12 cellular contexts compared by ENCODE assay signal in the genomic region with DNA sequence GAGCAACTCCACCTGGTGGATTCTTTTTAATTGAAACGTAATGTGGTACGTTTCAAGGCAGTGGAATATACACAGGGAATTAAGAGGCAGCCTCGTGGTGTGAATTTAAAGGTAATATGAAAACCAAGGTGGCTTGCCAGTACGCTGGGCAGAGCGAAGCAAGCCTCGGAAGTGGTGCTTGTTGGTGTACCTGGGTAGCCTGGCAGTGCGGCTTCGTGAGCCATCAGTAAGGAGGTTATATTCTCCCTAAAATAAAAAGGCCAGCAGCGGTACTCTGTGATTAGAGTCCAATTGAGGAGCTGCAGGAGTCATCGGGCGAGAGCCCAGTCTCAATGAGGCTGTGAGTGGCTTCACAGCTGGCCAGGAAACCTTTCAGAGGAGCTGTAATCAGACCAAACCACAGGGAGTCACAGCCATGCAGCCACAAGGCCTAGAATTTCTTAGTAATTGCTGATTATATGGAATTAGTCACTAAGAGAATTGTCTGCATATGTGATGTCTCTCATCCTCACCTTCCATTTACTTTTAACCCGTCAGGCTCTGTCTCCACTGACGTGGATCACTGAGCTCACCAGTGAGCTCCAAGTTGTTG. TPM values are rescaled to one million over a fixed set of nuclear protein-coding genes. Genes with fewer than 3 reads are reported as not detected.
DNase-seq lines count a peak whose midpoint lies in the region; ATAC-seq and TF ChIP-seq lines count a peak whose summit lies in the region.
"Had no signal": no experiment of that assay in that cellular context is flagged by ENCODE, and none has a peak within 500 bp of the region (broad histone marks: within the 10 kb centered on the region; RNA-seq: fewer than 3 reads in every experiment).

No MANE protein-coding gene starts in this region.

- no TSS peak for BruUV-seq in PC-3 (replicated peaks; lab: Mats Ljungman, UMichigan)

- H3K27ac ChIP-seq in PC-3 (ENCODE audit: low read length) (no peak overlapping the region), fibroblast of lung (ENCODE audit: insufficient read depth, low read length) (no peak overlapping the region)
- H3K27ac ChIP-seq: KMS-11 had no signal

- no peaks in the 10 kb centered on the region for H3K9me3 Mint-ChIP-seq in activated CD4-positive, alpha-beta T cell treated with anti-CD3 and anti-CD28 coated beads for 36 hours (ENCODE audit: low read depth)
- H3K9me3 Mint-ChIP-seq in activated CD4-positive, alpha-beta T cell treated with anti-CD3 and anti-CD28 coated beads, Interleukin-2, amount 10 ng/mL, durations not matched to agents 7 days and 5 days: no peaks in the 10 kb centered on the region

- POLR2A ChIA-PET in activated CD4-positive, alpha-beta T cell treated with anti-CD3 and anti-CD28 coated beads for 36 hours (lab: Charles Lee): no interaction called here
- POLR2A ChIA-PET in activated CD4-positive, alpha-beta T cell treated with anti-CD3 and anti-CD28 coated beads, Interleukin-2, amount 10 ng/mL, durations not matched to agents 7 days and 5 days (lab: Charles Lee): no interaction called here
- POLR2A ChIA-PET in PC-3 (lab: Charles Lee; ENCODE audit: unreplicated experiment): no interaction called here

- H3K4me3 Mint-ChIP-seq in activated CD4-positive, alpha-beta T cell treated with anti-CD3 and anti-CD28 coated beads for 36 hours: no peak overlapping the region
- no peak overlapping the region for H3K4me3 Mint-ChIP-seq in activated CD4-positive, alpha-beta T cell treated with anti-CD3 and anti-CD28 coated beads, Interleukin-2, amount 10 ng/mL, durations not matched to agents 7 days and 5 days

- H3K79me2 ChIP-seq in PC-3 (ENCODE audit: low read length): no peaks in the 10 kb centered on the region
- H3K79me2 ChIP-seq in fibroblast of lung (ENCODE audit: control insufficient read depth, insufficient read depth, low read length): no peaks in the 10 kb centered on the region

- no peaks in the 10 kb centered on the region for H3K27me3 Mint-ChIP-seq in activated CD4-positive, alpha-beta T cell treated with anti-CD3 and anti-CD28 coated beads for 36 hours
- no peaks in the 10 kb centered on the region for H3K27me3 Mint-ChIP-seq in activated CD4-positive, alpha-beta T cell treated with anti-CD3 and anti-CD28 coated beads, Interleukin-2, amount 10 ng/mL, durations not matched to agents 7 days and 5 days

- H3K27me3 ChIP-seq in PC-3 (ENCODE audit: low read length) (no peaks in the 10 kb centered on the region), fibroblast of lung (ENCODE audit: control insufficient read depth, insufficient read depth, low read length) (no peaks in the 10 kb centered on the region)

- H3K4me1 Mint-ChIP-seq in activated CD4-positive, alpha-beta T cell treated with anti-CD3 and anti-CD28 coated beads for 36 hours: peaks cover 2% of the 10 kb centered on the region
- H3K4me1 Mint-ChIP-seq in activated CD4-positive, alpha-beta T cell treated with anti-CD3 and anti-CD28 coated beads, Interleukin-2, amount 10 ng/mL, durations not matched to agents 7 days and 5 days: no peaks in the 10 kb centered on the region

- H3K4me1 ChIP-seq in PC-3 (ENCODE audit: insufficient read depth, low read length) (peaks cover 16% of the 10 kb centered on the region), fibroblast of lung (ENCODE audit: control insufficient read depth, extremely low read depth, insufficient read depth, low read length) (peaks cover 5% of the 10 kb centered on the region)

- no peak overlapping the region for H3K4me3 ChIP-seq in PC-3 (ENCODE audit: low read length)
- no peak overlapping the region for H3K4me3 ChIP-seq in fibroblast of lung (replicated peaks in 1 of 4; ENCODE audit: control extremely low read depth in 1 of 4, insufficient read depth in 1 of 4, low read depth in 3 of 4, low read length in 4 of 4)

- no peak overlapping the region for H3K4me2 ChIP-seq in PC-3 (ENCODE audit: low read length)
- no peak overlapping the region for H3K4me2 ChIP-seq in fibroblast of lung (ENCODE audit: extremely low read depth, insufficient read depth, low read length)
- H3K4me2 ChIP-seq: KMS-11 had no signal

- H3K9me3 ChIP-seq in PC-3 (ENCODE audit: low read length) (no peaks in the 10 kb centered on the region), fibroblast of lung (ENCODE audit: control insufficient read depth, insufficient read depth, low read depth, low read length) (no peaks in the 10 kb centered on the region)

- no peak for TF ChIP-seq CTCF in PC-3 (conservative IDR thresholded peaks at IDR 0.05; ENCODE audit: low read depth, low read length)
- TF ChIP-seq CTCF in fibroblast of lung (conservative IDR thresholded peaks at IDR 0.05 in 1 of 2, IDR thresholded peaks at IDR 0.05 in 1 of 2; ENCODE audit: low read depth in 1 of 2, low read length in 2 of 2): no peak

- H3K9ac ChIP-seq in PC-3 (ENCODE audit: low read length): no peak overlapping the region
- H3K9ac ChIP-seq in fibroblast of lung (ENCODE audit: insufficient read depth, low read length): no peak overlapping the region
- H3K9ac ChIP-seq: KMS-11 had no signal

- ATAC-seq in activated CD4-positive, alpha-beta T cell treated with anti-CD3 and anti-CD28 coated beads for 36 hours: peak; percentile 55
- ATAC-seq in PC-3 (no peak), HG02571 (IDR thresholded peaks at IDR 0.05; ENCODE audit: unreplicated experiment) (no peak)
- ATAC-seq: left colon had no signal

- DNase-seq in activated CD4-positive, alpha-beta T cell treated with anti-CD3 and anti-CD28 coated beads for 36 hours: no peak
- DNase-seq in activated CD4-positive, alpha-beta T cell treated with anti-CD3 and anti-CD28 coated beads, Interleukin-2, amount 10 ng/mL, durations not matched to agents 7 days and 5 days: no peak
- DNase-seq in PC-3 (peak; percentile 24), fibroblast of lung (ENCODE audit: low read depth in 2 of 2) (peak; percentile 49 to 99), non-pigmented ciliary epithelial cell (ENCODE audit: low read depth) (peak; percentile 76), MV-4-11 (lab: John Stamatoyannopoulos, UW) (no peak)
- no peak for DNase-seq in activated CD4-positive, alpha-beta T cell treated with anti-CD3 and anti-CD28 coated beads for 1 hour
- DNase-seq: left colon; NCI-H526 treated with DMSO at 0.1 percent for 48 hours; stimulated activated CD8-positive, alpha-beta memory T cell treated with anti-CD3 and anti-CD28 coated beads, Interleukin-4, amount 100 ng/mL, for 48 hours had no signal

- no peak overlapping the region for H3K27ac Mint-ChIP-seq in activated CD4-positive, alpha-beta T cell treated with anti-CD3 and anti-CD28 coated beads for 36 hours
- H3K27ac Mint-ChIP-seq in activated CD4-positive, alpha-beta T cell treated with anti-CD3 and anti-CD28 coated beads, Interleukin-2, amount 10 ng/mL, durations not matched to agents 7 days and 5 days: no peak overlapping the region

- CTCF ChIA-PET in activated CD4-positive, alpha-beta T cell treated with anti-CD3 and anti-CD28 coated beads for 36 hours (lab: Charles Lee): interaction anchor here (1.0 kb wide), 1 partner anchor 38 kb away, joined by 3 read pairs; no protein-coding TSS in a partner anchor
- CTCF ChIA-PET in activated CD4-positive, alpha-beta T cell treated with anti-CD3 and anti-CD28 coated beads, Interleukin-2, amount 10 ng/mL, durations not matched to agents 7 days and 5 days (lab: Charles Lee): no interaction called here
- CTCF ChIA-PET in PC-3 (lab: Charles Lee): no interaction called here

- H3K36me3 ChIP-seq in PC-3 (ENCODE audit: low read depth, low read length) (no peaks in the 10 kb centered on the region), fibroblast of lung (ENCODE audit: control insufficient read depth, insufficient read depth, low read length) (no peaks in the 10 kb centered on the region)

- no peaks in the 10 kb centered on the region for H3K9me2 ChIP-seq in PC-3 (replicated peaks; ENCODE audit: low read length)

- intact Hi-C loops in activated CD4-positive, alpha-beta T cell treated with anti-CD3 and anti-CD28 coated beads for 36 hours (cut with DNase I, micrococcal nuclease): no loop called here
- intact Hi-C loops in PC-3 (cut with micrococcal nuclease): no loop called here

- H4K20me1 ChIP-seq in PC-3 (ENCODE audit: low read length) (no peaks in the 10 kb centered on the region), fibroblast of lung (ENCODE audit: control insufficient read depth, extremely low read depth, insufficient read depth, low read length) (no peaks in the 10 kb centered on the region)

- peaks cover 3% of the 10 kb centered on the region for H3K36me3 Mint-ChIP-seq in activated CD4-positive, alpha-beta T cell treated with anti-CD3 and anti-CD28 coated beads for 36 hours (ENCODE audit: low read depth)
- peaks cover 5% of the 10 kb centered on the region for H3K36me3 Mint-ChIP-seq in activated CD4-positive, alpha-beta T cell treated with anti-CD3 and anti-CD28 coated beads, Interleukin-2, amount 10 ng/mL, durations not matched to agents 7 days and 5 days (ENCODE audit: low read depth)

- H2AFZ ChIP-seq in PC-3 (ENCODE audit: low read length): no peak overlapping the region
- H2AFZ ChIP-seq in fibroblast of lung (ENCODE audit: low read length): no peak overlapping the region

- H3F3A ChIP-seq in PC-3 (ENCODE audit: low read length, unreplicated experiment): no peaks in the 10 kb centered on the region

RNA-seq across cellular contexts. Expression of gene DCP2, which starts 57.7 kb away (rescaled TPM):
- 100 to 1,000 TPM in 1 of 2 experiments, 10 to 100 TPM in 1; 94.0 to 101 TPM for total RNA-seq in activated CD4-positive, alpha-beta T cell treated with anti-CD3 and anti-CD28 coated beads for 36 hours
- total RNA-seq in activated CD4-positive, alpha-beta T cell treated with anti-CD3 and anti-CD28 coated beads, Interleukin-2, amount 10 ng/mL, durations not matched to agents 7 days and 5 days: 100 to 1,000 TPM; 116 to 122 TPM
- total RNA-seq in PC-3 (2014; rRNA removed): 26.7 and 33.6 TPM in 2 replicates
- total RNA-seq in fibroblast of lung: 19.5 and 20.5 TPM in 2 replicates
- polyA plus RNA-seq in fibroblast of lung: 7.9 and 8.9 TPM in 2 replicates
- polyA plus RNA-seq in fibroblast of lung (2012): 7.7 and 7.9 TPM in 2 replicates
- 5.2 and 11.1 TPM in 2 replicates for polyA minus RNA-seq in fibroblast of lung (ENCODE audit: low replicate concordance)

Comparison
In these comparisons a context has a peak if more than half of its experiments do, and no peak if none do; other contexts are left out.
1. DNase-seq: peak in PC-3 (single experiment), fibroblast of lung (2 of 2) and non-pigmented ciliary epithelial cell (single experiment); none in activated CD4-positive, alpha-beta T cell treated with anti-CD3 and anti-CD28 coated beads for 36 hours (single experiment), activated CD4-positive, alpha-beta T cell treated with anti-CD3 and anti-CD28 coated beads, Interleukin-2, amount 10 ng/mL, durations not matched to agents 7 days and 5 days (single experiment), MV-4-11 (single experiment) and activated CD4-positive, alpha-beta T cell treated with anti-CD3 and anti-CD28 coated beads for 1 hour (single experiment).